Comparison of ENCODE assay signal across 8 cellular contexts in genomic region chr1:181104790-181105133, GRCh38. TPM values are rescaled to one million over a fixed set of nuclear protein-coding genes. Genes with fewer than 3 reads are reported as not detected.
DNase-seq lines count a peak whose midpoint lies in the region; ATAC-seq, FAIRE-seq and TF ChIP-seq lines count a peak whose summit lies in the region.

No MANE protein-coding gene starts in this region.

- H3K4me1 ChIP-seq in IMR-90 (ENCODE audit: control insufficient read depth, insufficient read depth, low read length) = peaks cover 36% of the 10 kb centered on the region
- peaks cover 12 to 14% (median 14%) of the 10 kb centered on the region in 3 donors for H3K4me1 ChIP-seq in pancreas

- H3K56ac ChIP-seq in IMR-90 (ENCODE audit: extremely low read depth, insufficient read depth, low read length) = peak overlapping the region; percentile 87; the same call in 1 of the 2 replicates

- H2BK120ac ChIP-seq in IMR-90 (ENCODE audit: low read depth, low read length) = peak overlapping the region; percentile 90

- peak overlapping the region; percentile 97 for H3K4ac ChIP-seq in IMR-90 (ENCODE audit: low read depth, low read length)

- H4K20me1 ChIP-seq in IMR-90 (ENCODE audit: insufficient read depth, low read length) = no peaks in the 10 kb centered on the region

- ATAC-seq in GM18861 (IDR thresholded peaks at IDR 0.05; ENCODE audit: unreplicated experiment) = peak; percentile 14
- ATAC-seq in IMR-90 (ENCODE audit: low read depth) = peak; percentile 12
- ATAC-seq in pancreas = no peak

- intact Hi-C loops in IMR-90 (cut with micrococcal nuclease) = loop anchor here (2.0 kb wide), 1 partner anchor 76 kb away; no protein-coding TSS in a partner anchor
- intact Hi-C loops in pancreas (cut with DNase I) = no loop called here

- H2BK5ac ChIP-seq in IMR-90 (ENCODE audit: low read depth, low read length, poor library complexity, severe bottlenecking) = peak overlapping the region; percentile 50

- H3K9me1 ChIP-seq in IMR-90 (ENCODE audit: insufficient read depth, low read length) = peaks cover 33% of the 10 kb centered on the region

- TF ChIP-seq RAD21 in IMR-90 (IDR thresholded peaks at IDR 0.05; ENCODE audit: low read length) = no peak

- peak overlapping the region; percentile 92 for H3K9ac ChIP-seq in IMR-90 (ENCODE audit: low read depth, low read length)

- H4K5ac ChIP-seq in IMR-90 (ENCODE audit: low read depth, low read length) = peak overlapping the region; percentile 85

- no peak for TF ChIP-seq POLR2A in IMR-90 (IDR thresholded peaks at IDR 0.05; ENCODE audit: low read depth, low read length)
- no peak for TF ChIP-seq POLR2A in erythroblast (IDR thresholded peaks at IDR 0.05; ENCODE audit: low read length)

- peak overlapping the region; percentile 89 for H2AFZ ChIP-seq in IMR-90 (replicated peaks; ENCODE audit: low read length, poor library complexity)

- peak overlapping the region; percentile 90 for H2AK5ac ChIP-seq in IMR-90 (ENCODE audit: low read depth, low read length)

- CTCF ChIA-PET in IMR-90 (lab: Yijun Ruan, JAX) = interaction anchor here (1.1 kb wide), 1 partner anchor 37 kb away, joined by 3 read pairs; no protein-coding TSS in a partner anchor

- H3K27ac ChIP-seq in IMR-90 (ENCODE audit: insufficient read depth, low read length) (peak overlapping the region; percentile 86), pancreas (peak overlapping the region; percentile 31 to 71 (median 64))

- H3K4me3 ChIP-seq in IMR-90 (ENCODE audit: insufficient read depth, low read depth, low read length) = peak overlapping the region; percentile 84
- peak overlapping the region; percentile 73 to 89 (median 82) for H3K4me3 ChIP-seq in pancreas

- peak overlapping the region; percentile 98 for H2AK9ac ChIP-seq in IMR-90 (replicated peaks; ENCODE audit: low read depth, low read length, poor library complexity)

- H3K36me3 ChIP-seq in IMR-90 (ENCODE audit: control insufficient read depth, insufficient read depth, low read length) = no peaks in the 10 kb centered on the region
- H3K36me3 ChIP-seq in pancreas = no peaks in the 10 kb centered on the region

- H3K9me3 ChIP-seq in IMR-90 (ENCODE audit: control insufficient read depth, insufficient read depth, low read length) (no peaks in the 10 kb centered on the region), pancreas (no peaks in the 10 kb centered on the region)

- in situ Hi-C loops in IMR-90 (cut with MboI; ENCODE audit: low sequenced_read_pairs) = no loop called here

- peak overlapping the region; percentile 82 for H3K18ac ChIP-seq in IMR-90 (ENCODE audit: low read depth, low read length)

- WGBS in IMR-90 (ENCODE audit: extremely low coverage in 2 of 2, insufficient read length in 1 of 2), 2 experiments = 0% methylated on average over 15 of the region's 28 CpGs; no CpG with 5 or more reads in 1 of the 2 experiments
- 0 to 1% methylated on average over 25 to 28 of the region's 28 CpGs for WGBS in pancreas, 2 donors

- peak overlapping the region; percentile 42 to 85 for H4K8ac ChIP-seq in IMR-90 (ENCODE audit: low read depth in 2 of 2, low read length in 2 of 2)

- no TSS peak for BruUV-seq in IMR-90 (replicated peaks; lab: Mats Ljungman, UMichigan)

- peak overlapping the region; percentile 28; the same call in 1 of the 3 replicates for H2BK15ac ChIP-seq in IMR-90 (ENCODE audit: low read depth, low read length)

- H3K79me1 ChIP-seq in IMR-90 (ENCODE audit: low read depth in 1 of 2, low read length in 2 of 2) = peaks cover 21 to 52% of the 10 kb centered on the region in 2 experiments

- peak overlapping the region; percentile 96 for H3K23ac ChIP-seq in IMR-90 (ENCODE audit: low read depth, low read length)

- H3K14ac ChIP-seq in IMR-90 (replicated peaks; ENCODE audit: low read depth, low read length) = peak overlapping the region; percentile 96

- no peak for TF ChIP-seq CTCF in IMR-90 (conservative IDR thresholded peaks at IDR 0.05; ENCODE audit: low read depth, low read length)
- no peak for TF ChIP-seq CTCF in pancreas (IDR thresholded peaks at IDR 0.05)

- peak overlapping the region; percentile 80 for H4K91ac ChIP-seq in IMR-90 (ENCODE audit: insufficient read depth, low read depth, low read length)

- peak; percentile 53 for DNase-seq in 8988T
- DNase-seq in IMR-90 = no peak
- peak; percentile 75 for DNase-seq in activated CD8-positive, alpha-beta memory T cell treated with anti-CD3 and anti-CD28 coated beads, Interleukin-2, amount 50 U/mL, for 48 hours
- peak; percentile 62 to 69 for DNase-seq in erythroblast (lab: John Stamatoyannopoulos, UW)
- DNase-seq in pancreas = peak in 2 of 6 donors; percentile 73 to 87
- no peak for DNase-seq in ureter (ENCODE audit: low spot score)
- no peak for DNase-seq in COLO829 (ENCODE audit: low spot score)

- FAIRE-seq in pancreas (lab: Jason Lieb, UNC) = no peak

- POLR2A ChIA-PET in IMR-90 (lab: Charles Lee; ENCODE audit: unreplicated experiment) = interaction anchor here (0.7 to 1.8 kb wide), 3 partner anchors 10 to 25 kb away, joined by 3 to 14 read pairs (median 6); no protein-coding TSS in a partner anchor

- no peaks in the 10 kb centered on the region for H3K27me3 ChIP-seq in IMR-90 (ENCODE audit: control insufficient read depth, insufficient read depth, low read length)
- no peaks in the 10 kb centered on the region for H3K27me3 ChIP-seq in pancreas

- dilution Hi-C loops in IMR-90 (cut with HindIII; ENCODE audit: low sequenced_read_pairs, unreplicated experiment) = no loop called here

- peak overlapping the region; percentile 15; the same call in 1 of the 2 replicates for H2BK20ac ChIP-seq in IMR-90 (ENCODE audit: low read depth, low read length)

- peak overlapping the region; percentile 98 for H3K4me2 ChIP-seq in IMR-90 (ENCODE audit: low read depth, low read length)

TF ChIP-seq in IMR-90, 13 proteins besides CTCF, POLR2A, EP300 and RAD21:
- TF ChIP-seq ELK1 (IDR thresholded peaks at IDR 0.05; ENCODE audit: borderline replicate concordance, low read depth, low read length) (no peak), MXI1 (IDR thresholded peaks at IDR 0.05; ENCODE audit: borderline replicate concordance, low read depth, low read length) (no peak), CEBPB (IDR thresholded peaks at IDR 0.05; ENCODE audit: low read depth, low read length) (no peak), CHD1 (IDR thresholded peaks at IDR 0.05; ENCODE audit: low read depth, low read length) (no peak), NFE2L2 (IDR thresholded peaks at IDR 0.05; ENCODE audit: low read depth, low read length) (no peak), RCOR1 (IDR thresholded peaks at IDR 0.05; ENCODE audit: insufficient replicate concordance, low read length) (no peak), MAZ (IDR thresholded peaks at IDR 0.05; ENCODE audit: borderline replicate concordance, low read depth, low read length) (no peak), FOS (IDR thresholded peaks at IDR 0.05; ENCODE audit: low read depth, low read length) (no peak), MAFK (IDR thresholded peaks at IDR 0.05; ENCODE audit: low read depth, low read length) (no peak), SMC3 (IDR thresholded peaks at IDR 0.05; ENCODE audit: low read depth, low read length) (no peak), USF2 (IDR thresholded peaks at IDR 0.05; ENCODE audit: low read depth, low read length) (no peak), RFX5 (IDR thresholded peaks at IDR 0.05; ENCODE audit: low read depth, low read length) (no peak), BHLHE40 (IDR thresholded peaks at IDR 0.05; ENCODE audit: low read depth, low read length) (no peak)

RNA-seq across cellular contexts. Expression of gene IER5, which starts 16.3 kb away (rescaled TPM):
- total RNA-seq in IMR-90 (2012; rRNA removed) (15.8 and 29.4 TPM in 2 replicates), pancreas (1 to 10 TPM; 2.6 to 6.8 (median 3.5) TPM), ureter (12.6 TPM)
- polyA plus RNA-seq in IMR-90 (2012; rRNA removed) (27.1 and 28.9 TPM in 2 replicates), pancreas (1 to 10 TPM; 2.3 to 2.8 TPM)
- 22.5 and 29.5 TPM in 2 replicates for polyA plus RNA-seq in IMR-90 (2012; cell fraction: cytosol; rRNA removed)
- 32.6 and 44.5 TPM in 2 replicates for polyA plus RNA-seq in IMR-90 (2012; cell fraction: nucleus; rRNA removed; ENCODE audit: low replicate concordance)

Comparison
In these comparisons a context has a peak if more than half of its experiments do, and no peak if none do; other contexts are left out.
1. DNase-seq: peak in 8988T (single experiment), activated CD8-positive, alpha-beta memory T cell treated with anti-CD3 and anti-CD28 coated beads, Interleukin-2, amount 50 U/mL, for 48 hours (single experiment) and erythroblast (2 of 2); none in IMR-90 (single experiment), ureter (single experiment) and COLO829 (single experiment).
2. ATAC-seq: peak in GM18861 (single experiment) and IMR-90 (single experiment); none in pancreas (0 of 4).